In the genomic region with DNA sequence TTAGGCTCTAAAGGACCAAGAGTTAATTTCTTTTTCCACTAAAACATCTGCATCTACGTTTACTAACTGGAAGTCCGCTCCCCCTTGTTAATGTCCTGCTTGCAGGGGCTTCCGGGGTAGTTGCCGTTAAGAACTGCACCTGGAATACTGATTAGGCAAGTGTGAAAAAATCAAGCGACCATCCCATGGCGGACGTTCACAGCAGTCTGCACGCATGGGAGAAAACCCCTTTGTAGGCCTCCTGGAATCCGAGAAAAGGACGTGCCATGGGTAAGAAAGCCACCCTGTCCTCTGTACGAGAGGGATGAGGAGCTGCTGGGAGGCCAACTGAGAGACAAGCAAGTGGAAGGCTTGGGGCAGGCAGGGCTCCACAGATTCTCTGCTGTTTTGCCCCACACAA, we compare ENCODE assay signal across 15 cellular contexts. TPM values are rescaled to one million over a fixed set of nuclear protein-coding genes. Genes with fewer than 3 reads are reported as not detected.
DNase-seq lines count a peak whose midpoint lies in the region; ATAC-seq and TF ChIP-seq lines count a peak whose summit lies in the region.
"Had no signal": no experiment of that assay in that cellular context is flagged by ENCODE, and none has a peak within 500 bp of the region (broad histone marks: within the 10 kb centered on the region; RNA-seq: fewer than 3 reads in every experiment).

No MANE protein-coding gene starts in this region.

- H3K27ac Mint-ChIP-seq in chondrocyte (ENCODE audit: unreplicated experiment) = peak overlapping the region; percentile 85
- peak overlapping the region; percentile 74 for H3K27ac Mint-ChIP-seq in osteocyte (ENCODE audit: unreplicated experiment)
- H3K27ac Mint-ChIP-seq: neural progenitor cell had no signal

- H3K9me3 ChIP-seq in BLaER1 treated with 17β-estradiol and CSF1 and Interleukin-3, amounts not matched to agents 10 nM and 100 nM (replicated peaks in 1 of 11) = no peaks in the 10 kb centered on the region
- no peaks in the 10 kb centered on the region for H3K9me3 ChIP-seq in Karpas-422 (ENCODE audit: low read length)
- no peaks in the 10 kb centered on the region for H3K9me3 ChIP-seq in effector memory CD4-positive, alpha-beta T cell (ENCODE audit: control insufficient read depth, low read length)

- H3K9me2 ChIP-seq in Karpas-422 (replicated peaks; ENCODE audit: insufficient read depth, low read length) = no peaks in the 10 kb centered on the region

- peaks cover 7% of the 10 kb centered on the region; the same call in 1 of the 2 replicates for H3K79me2 ChIP-seq in Karpas-422 (ENCODE audit: low read length)

- H3K4me2 ChIP-seq in BLaER1 treated with 17β-estradiol and CSF1 and Interleukin-3, amounts not matched to agents 10 nM and 100 nM = peak overlapping the region; percentile 78 to 99 (median 96)
- H3K4me2 ChIP-seq in Karpas-422 (ENCODE audit: low read depth, low read length, poor library complexity, severe bottlenecking) = peak overlapping the region; percentile 66
- H3K4me2 ChIP-seq: neural progenitor cell had no signal

- H3K4me3 Mint-ChIP-seq in chondrocyte (ENCODE audit: unreplicated experiment) (no peak overlapping the region), osteocyte (ENCODE audit: unreplicated experiment) (no peak overlapping the region)
- H3K4me3 Mint-ChIP-seq: neural progenitor cell had no signal

- peaks cover 74 to 90% (median 79%) of the 10 kb centered on the region in 11 experiments for H3K36me3 ChIP-seq in BLaER1 treated with 17β-estradiol and CSF1 and Interleukin-3, amounts not matched to agents 10 nM and 100 nM
- peaks cover 42% of the 10 kb centered on the region for H3K36me3 ChIP-seq in Karpas-422 (ENCODE audit: insufficient read depth, low read length)
- peaks cover 66% of the 10 kb centered on the region for H3K36me3 ChIP-seq in effector memory CD4-positive, alpha-beta T cell (ENCODE audit: control insufficient read depth, insufficient read depth, low read length)
- H3K36me3 ChIP-seq: neural progenitor cell had no signal

- H3K27me3 Mint-ChIP-seq in chondrocyte (ENCODE audit: low read depth) (no peaks in the 10 kb centered on the region), osteocyte (ENCODE audit: unreplicated experiment) (no peaks in the 10 kb centered on the region)

- peaks cover 13 to 73% (median 41%) of the 10 kb centered on the region in 11 experiments; a peak in 20 of 22 replicates for H4K20me1 ChIP-seq in BLaER1 treated with 17β-estradiol and CSF1 and Interleukin-3, amounts not matched to agents 10 nM and 100 nM
- H4K20me1 ChIP-seq in Karpas-422 (ENCODE audit: insufficient read depth, low read depth, low read length) = peaks cover 30% of the 10 kb centered on the region

- H2AFZ ChIP-seq in Karpas-422 (ENCODE audit: low read length) = no peak overlapping the region
- H2AFZ ChIP-seq: neural progenitor cell had no signal

- H3K4me3 ChIP-seq in BLaER1 treated with 17β-estradiol and CSF1 and Interleukin-3, amounts not matched to agents 10 nM and 100 nM = no peak overlapping the region; a peak in 1 of 20 replicates
- peak overlapping the region; percentile 48 for H3K4me3 ChIP-seq in Karpas-422 (ENCODE audit: low read length)
- no peak overlapping the region for H3K4me3 ChIP-seq in effector memory CD4-positive, alpha-beta T cell (ENCODE audit: insufficient read depth, low read depth, low read length, poor library complexity, severe bottlenecking)
- H3K4me3 ChIP-seq: neural progenitor cell had no signal

- H3K4me1 ChIP-seq in BLaER1 treated with 17β-estradiol and CSF1 and Interleukin-3, amounts not matched to agents 10 nM and 100 nM = peaks cover 69 to 94% (median 85%) of the 10 kb centered on the region in 10 experiments
- peaks cover 90% of the 10 kb centered on the region for H3K4me1 ChIP-seq in Karpas-422 (ENCODE audit: low read length)
- H3K4me1 ChIP-seq in effector memory CD4-positive, alpha-beta T cell (ENCODE audit: control insufficient read depth, insufficient read depth, low read length, poor library complexity, severe bottlenecking) = peaks cover 14% of the 10 kb centered on the region
- H3K4me1 ChIP-seq: neural progenitor cell had no signal

- no peak for ATAC-seq in GM19455 (IDR thresholded peaks at IDR 0.05; ENCODE audit: unreplicated experiment)
- ATAC-seq: stimulated activated naive CD8-positive, alpha-beta T cell treated with anti-CD3 and anti-CD28 coated beads, Interleukin-15, Interleukin-2, amounts not matched to agents 100 U/mL and 50 U/mL, for 24 hours had no signal

- H3K36me3 Mint-ChIP-seq in chondrocyte (ENCODE audit: low read depth) (peaks cover 39% of the 10 kb centered on the region), osteocyte (ENCODE audit: unreplicated experiment) (peaks cover 60% of the 10 kb centered on the region)

- DNase-seq in Karpas-422 (no peak), chondrocyte (ENCODE audit: low spot score) (peak; percentile 44), osteocyte (ENCODE audit: extremely low spot score, unreplicated experiment) (no peak), GM19238 (ENCODE audit: insufficient read length, low spot score) (no peak)
- DNase-seq in effector memory CD4-positive, alpha-beta T cell = no peak
- DNase-seq in stimulated activated CD4-positive, alpha-beta T cell treated with anti-CD3 and anti-CD28 coated beads, Interleukin-2, amount 100 ng/mL, for 24 hours = no peak
- DNase-seq: activated CD4-positive, alpha-beta T cell treated with anti-CD3 and anti-CD28 coated beads for 4 hours; kidney; NCI-H1048; SIG-M5; stimulated activated CD4-positive, alpha-beta T cell treated with anti-CD3 and anti-CD28 coated beads, Interleukin-1b, Interleukin-23, amount 100 ng/mL, for 48 hours; stimulated activated naive CD8-positive, alpha-beta T cell treated with anti-CD3 and anti-CD28 coated beads, Interleukin-15, Interleukin-2, amounts not matched to agents 100 U/mL and 50 U/mL, for 24 hours had no signal

- peak overlapping the region in 9 of 11 experiments; percentile 1 to 74 (median 59); a peak in 15 of 22 replicates for H3K9ac ChIP-seq in BLaER1 treated with 17β-estradiol and CSF1 and Interleukin-3, amounts not matched to agents 10 nM and 100 nM
- peak overlapping the region; percentile 27 for H3K9ac ChIP-seq in Karpas-422 (ENCODE audit: low read length)
- H3K9ac ChIP-seq: neural progenitor cell had no signal

- H3K4me1 Mint-ChIP-seq in chondrocyte (ENCODE audit: low read depth) (peaks cover 40% of the 10 kb centered on the region), osteocyte (ENCODE audit: unreplicated experiment) (peaks cover 26% of the 10 kb centered on the region)
- H3K4me1 Mint-ChIP-seq: neural progenitor cell had no signal

- H3K27me3 ChIP-seq in BLaER1 treated with 17β-estradiol and CSF1 and Interleukin-3, amounts not matched to agents 10 nM and 100 nM = no peaks in the 10 kb centered on the region
- H3K27me3 ChIP-seq in Karpas-422 (ENCODE audit: low read length) = no peaks in the 10 kb centered on the region
- H3K27me3 ChIP-seq in effector memory CD4-positive, alpha-beta T cell (replicated peaks; ENCODE audit: control insufficient read depth, insufficient read depth, low read length, poor library complexity, severe bottlenecking) = no peaks in the 10 kb centered on the region
- H3K27me3 ChIP-seq: neural progenitor cell had no signal

- H3K27ac ChIP-seq in BLaER1 treated with 17β-estradiol and CSF1 and Interleukin-3, amounts not matched to agents 10 nM and 100 nM = peak overlapping the region in 10 of 11 experiments; percentile 21 to 88 (median 71); a peak in 19 of 22 replicates
- H3K27ac ChIP-seq in Karpas-422 (ENCODE audit: low read length) = peak overlapping the region; percentile 97
- H3K27ac ChIP-seq in effector memory CD4-positive, alpha-beta T cell (ENCODE audit: insufficient read depth, low read length, poor library complexity, severe bottlenecking) = no peak overlapping the region
- H3K27ac ChIP-seq: neural progenitor cell had no signal

- no peaks in the 10 kb centered on the region for H3K9me3 Mint-ChIP-seq in chondrocyte (ENCODE audit: low read depth)
- H3K9me3 Mint-ChIP-seq in osteocyte (ENCODE audit: unreplicated experiment) = no peaks in the 10 kb centered on the region
- H3K9me3 Mint-ChIP-seq: neural progenitor cell had no signal

- TF ChIP-seq CTCF in chondrocyte (IDR thresholded peaks at IDR 0.05) = no peak
- TF ChIP-seq CTCF in osteocyte (IDR thresholded peaks at IDR 0.05) = no peak

RNA-seq across cellular contexts. Expression of a gene that starts 14.9 kb away (rescaled TPM):
- total RNA-seq in Karpas-422 (2014; rRNA removed; shearing (Covaris generic); ENCODE audit: low replicate concordance) = 27.4 and 34.2 TPM in 2 replicates
- total RNA-seq in chondrocyte = 12.5 to 15.3 TPM (median 14.0 TPM) in 3 replicates
- total RNA-seq in osteocyte = 23.4 and 24.0 TPM in 2 replicates

RNA-seq across cellular contexts. Expression of a gene that starts 59.5 kb away (rescaled TPM):
- 28.5 and 49.6 TPM in 2 replicates for total RNA-seq in Karpas-422 (2014; rRNA removed; shearing (Covaris generic); ENCODE audit: low replicate concordance)
- total RNA-seq in chondrocyte = 34.9 to 53.1 TPM (median 39.7 TPM) in 3 replicates
- total RNA-seq in osteocyte = 31.9 and 32.3 TPM in 2 replicates
